Comparison of ENCODE assay signal across 35 cellular contexts in genomic region chr15:99481406-99481805, GRCh38.
"Had no signal": no experiment of that assay in that cellular context is flagged by ENCODE, and none has a peak within 500 bp of the region (broad histone marks: within the 10 kb centered on the region; RNA-seq: fewer than 3 reads in every experiment).

No MANE protein-coding gene starts in this region.

- ATAC-seq: K562, PC-3, SK-N-SH treated with all-trans-retinoic acid at 6 μM for 48 hours, T-cell had no signal

- FAIRE-seq: K562 had no signal

- H3K9me3 ChIP-seq: Peyer's patch had no signal

- DNase-seq: activated B cell treated with CpG ODN at 0.5 μM for 24 hours; activated CD4-positive, alpha-beta memory T cell treated with anti-CD3 and anti-CD28 coated beads for 36 hours; activated CD4-positive, alpha-beta T cell treated with anti-CD3 and anti-CD28 coated beads for 4 hours; activated CD4-positive, alpha-beta T cell treated with anti-CD3 and anti-CD28 coated beads, Interleukin-2, amount 50 U/mL, for 1 hour; activated CD4-positive, CD25-positive, alpha-beta regulatory T cell treated with anti-CD3 and anti-CD28 coated beads, Interleukin-2, amount 50 U/mL, for 72 hours; activated effector memory CD4-positive, alpha-beta T cell treated with anti-CD3 and anti-CD28 coated beads, Interleukin-2, amount 50 U/mL, for 16 hours; activated naive CD4-positive, alpha-beta T cell; activated naive CD4-positive, alpha-beta T cell treated with anti-CD3 and anti-CD28 coated beads, Interleukin-2, amount 50 U/mL, for 16 hours; activated naive CD8-positive, alpha-beta T cell treated with anti-CD3 and anti-CD28 coated beads for 36 hours; activated T-cell treated with anti-CD3 and anti-CD28 coated beads, Interleukin-2, amount 50 U/mL, for 1 hour; activated T-cell treated with anti-CD3 and anti-CD28 coated beads, Interleukin-2, amount 50 U/mL, for 72 hours; amniotic stem cell; aorta; NCI-H1092 treated with DMSO at 0.1 percent for 48 hours; NCI-H1417; NCI-H146; NCI-H187; NCI-H2029 treated with DMSO at 0.1 percent for 48 hours; NCI-H2107; NCI-H2171 treated with DMSO at 0.1 percent for 48 hours; NCI-H2227 treated with DMSO at 0.1 percent for 48 hours; NCI-H446 treated with DMSO at 0.1 percent for 48 hours; NCI-H524; NCI-H748 treated with DMSO at 0.1 percent for 48 hours; NK-92 treated with Interleukin-12 subunit alpha and Interleukin-12 subunit beta, amount 100 ng/mL, for 24 hours; PC-3; Peyer's patch; RPMI8226; SIG-M5; T-cell; T-helper 9 cell had no signal

- H3K27me3 ChIP-seq: cardiac muscle cell, Peyer's patch had no signal

- H3K27ac ChIP-seq: cardiac muscle cell, Peyer's patch, VCaP had no signal

- H3K36me3 ChIP-seq: cardiac muscle cell, Peyer's patch had no signal

- H3K4me3 ChIP-seq: cardiac muscle cell, K562, Peyer's patch had no signal
